In genomic region chr19:34180709-34181108, GRCh38 we compare ENCODE assay signal across 1 cellular context.
TF ChIP-seq lines count a peak whose summit lies in the region.

No MANE protein-coding gene starts in this region.

TF ChIP-seq in HEK293, 187 proteins besides CTCF, POLR2A, EP300 and RAD21 (continued from another document):
- TF ChIP-seq ZNF692 (tag by site-specific recombination; IDR thresholded peaks at IDR 0.05) (0 out of 2 replicates have a peak, but pooled peaks have one; percentile 9), ZNF341 (tag by site-specific recombination; IDR thresholded peaks at IDR 0.05; ENCODE audit: low read depth) (peak; percentile 69), ZNF426 (tag by site-specific recombination; IDR thresholded peaks at IDR 0.05) (no peak), EGR2 (tag by site-specific recombination; IDR thresholded peaks at IDR 0.05; ENCODE audit: low read depth) (no peak), ZNF148 (tag by site-specific recombination; IDR thresholded peaks at IDR 0.05; ENCODE audit: borderline replicate concordance) (no peak), ZNF155 (tag by site-specific recombination; IDR thresholded peaks at IDR 0.05) (no peak), KLF9 (tag by site-specific recombination; IDR thresholded peaks at IDR 0.05; ENCODE audit: low read depth) (peak; percentile 12; the same call in 1 of the 2 replicates), ZNF600 (tag by site-specific recombination; IDR thresholded peaks at IDR 0.05) (peak; percentile 64; the same call in 1 of the 2 replicates), ZNF132 (tag by site-specific recombination; IDR thresholded peaks at IDR 0.05; ENCODE audit: borderline replicate concordance) (no peak), ZNF555 (tag by site-specific recombination; conservative IDR thresholded peaks at IDR 0.05) (no peak), ZNF654 (tag by site-specific recombination; IDR thresholded peaks at IDR 0.05; ENCODE audit: low read depth) (no peak), ZNF768 (tag by site-specific recombination; IDR thresholded peaks at IDR 0.05) (no peak), ZNF311 (tag by site-specific recombination; IDR thresholded peaks at IDR 0.05; ENCODE audit: borderline replicate concordance) (no peak), REST (tag by site-specific recombination; IDR thresholded peaks at IDR 0.05) (peak; percentile 34; the same call in 1 of the 2 replicates), MEIS1 (CRISPR knock-in tag; IDR thresholded peaks at IDR 0.05; ENCODE audit: borderline replicate concordance) (no peak), FEZF1 (tag by site-specific recombination; IDR thresholded peaks at IDR 0.05) (no peak), TCF7L2 (IDR thresholded peaks at IDR 0.05; ENCODE audit: borderline replicate concordance, low read depth, low read length) (no peak), ZNF184 (tag by site-specific recombination; IDR thresholded peaks at IDR 0.05) (no peak)
TF ChIP-seq in HEK293: peak in this region for 6.
